In genomic region chr2:216519154-216519762, GRCh38 we compare ENCODE assay signal across 8 cellular contexts. TPM values are rescaled to one million over a fixed set of nuclear protein-coding genes. Genes with fewer than 3 reads are reported as not detected.
DNase-seq lines count a peak whose midpoint lies in the region; ATAC-seq, FAIRE-seq and TF ChIP-seq lines count a peak whose summit lies in the region.

No MANE protein-coding gene starts in this region.

- intact Hi-C loops in transverse colon (cut with DNase I; ENCODE audit: low total_unique reads), result no loop called here

- FAIRE-seq in endometrium (lab: Jason Lieb, UNC), result peak; percentile 67

- H3K79me1 ChIP-seq in mesendoderm (ENCODE audit: low read length), result no peaks in the 10 kb centered on the region

- H2BK5ac ChIP-seq in mesendoderm (ENCODE audit: low read length), result no peak overlapping the region

- H3K9me3 ChIP-seq in WERI-Rb-1 (ENCODE audit: severe bottlenecking), result no peaks in the 10 kb centered on the region
- H3K9me3 ChIP-seq in transverse colon, result no peaks in the 10 kb centered on the region

- peak; percentile 67 for ATAC-seq in HG03066 (IDR thresholded peaks at IDR 0.05; ENCODE audit: low read depth, unreplicated experiment)

- no CpG with 5 or more reads among the region's 3 CpGs for WGBS in mesendoderm (ENCODE audit: extremely low coverage, insufficient coverage, low lambda C conversion rate)
- WGBS in transverse colon (ENCODE audit: low coverage in 1 of 2), 2 donors, result 60 to 67% methylated on average over 3 of the region's 3 CpGs

- H3K4ac ChIP-seq in mesendoderm (ENCODE audit: low read depth, low read length), result no peak overlapping the region

- H2AK5ac ChIP-seq in mesendoderm (ENCODE audit: low read length), result no peak overlapping the region

- H3K56ac ChIP-seq in mesendoderm (ENCODE audit: low read length), result no peak overlapping the region

- no peak overlapping the region for H3K9ac ChIP-seq in mesendoderm (ENCODE audit: low read length)

- no peak overlapping the region for H2BK15ac ChIP-seq in mesendoderm (replicated peaks; ENCODE audit: low read depth)

- H3K36me3 ChIP-seq in WERI-Rb-1 (no peaks in the 10 kb centered on the region; the same call in 1 of the 2 replicates), mesendoderm (ENCODE audit: control insufficient read depth, insufficient read depth, low read length) (no peaks in the 10 kb centered on the region), transverse colon (no peaks in the 10 kb centered on the region)

- H3K4me3 ChIP-seq in WERI-Rb-1 (ENCODE audit: low read depth, low read length) (no peak overlapping the region), mesendoderm (ENCODE audit: low read length) (no peak overlapping the region), transverse colon (no peak overlapping the region)

- H3K79me2 ChIP-seq in mesendoderm (ENCODE audit: control insufficient read depth, insufficient read depth, low read length), result no peaks in the 10 kb centered on the region

- H3K23ac ChIP-seq in mesendoderm (ENCODE audit: low read length), result no peak overlapping the region

- no peak overlapping the region for H4K5ac ChIP-seq in mesendoderm (ENCODE audit: low read length)

- no peak overlapping the region for H3K4me2 ChIP-seq in mesendoderm (ENCODE audit: low read length)

- no peak overlapping the region for H2BK120ac ChIP-seq in mesendoderm (ENCODE audit: low read depth, low read length)

- H3K18ac ChIP-seq in mesendoderm (ENCODE audit: low read length), result no peak overlapping the region

- H3K4me1 ChIP-seq in mesendoderm (ENCODE audit: control insufficient read depth, low read depth, low read length) (no peaks in the 10 kb centered on the region), transverse colon (no peaks in the 10 kb centered on the region)

- H3K27me3 ChIP-seq in WERI-Rb-1 (ENCODE audit: insufficient read depth, low read depth, severe bottlenecking), result no peaks in the 10 kb centered on the region
- H3K27me3 ChIP-seq in mesendoderm (ENCODE audit: insufficient read depth, low read length, poor library complexity), result no peaks in the 10 kb centered on the region
- H3K27me3 ChIP-seq in transverse colon, result no peaks in the 10 kb centered on the region

- no peak for TF ChIP-seq EP300 in transverse colon (IDR thresholded peaks at IDR 0.05; ENCODE audit: low read depth)

- no peak overlapping the region for H3K27ac ChIP-seq in WERI-Rb-1
- no peak overlapping the region for H3K27ac ChIP-seq in mesendoderm (ENCODE audit: low read depth, low read length)
- no peak overlapping the region for H3K27ac ChIP-seq in transverse colon

- H4K8ac ChIP-seq in mesendoderm (ENCODE audit: low read depth, low read length), result no peak overlapping the region

- peak in 4 of 6 experiments; percentile 1 to 51 (median 30) for DNase-seq in stimulated activated naive CD4-positive, alpha-beta T cell (lab: John Stamatoyannopoulos, UW)
- no peak for DNase-seq in stimulated activated naive CD4-positive, alpha-beta T cell treated with Interleukin-2 at 50 U/mL for 16 hours (lab: John Stamatoyannopoulos, UW)
- DNase-seq in NCI-H2227 (lab: John Stamatoyannopoulos, UW; ENCODE audit: unreplicated experiment), result peak; percentile 91
- peak; percentile 69 for DNase-seq in WERI-Rb-1
- DNase-seq in mesendoderm, result peak; percentile 84
- DNase-seq in transverse colon, result peak; percentile 72

- in situ Hi-C loops in transverse colon (cut with MboI; ENCODE audit: low pct_ligation_motif_present in 1 of 4, low pct_unique_long_range_greater_than_20kb in 1 of 4, low sequenced_read_pairs in 3 of 4), result loop anchor here (5.0 kb wide), 1 partner anchor 148 kb away; no protein-coding TSS in a partner anchor

- peak; percentile 66; the same call in 1 of the 2 replicates for TF ChIP-seq CTCF in WERI-Rb-1 (IDR thresholded peaks at IDR 0.05; ENCODE audit: low read depth, low read length)
- TF ChIP-seq CTCF in transverse colon (IDR thresholded peaks at IDR 0.05), result peak; percentile 73 to 88 (median 74)

- TF ChIP-seq POLR2A in transverse colon (IDR thresholded peaks at IDR 0.05), result no peak

RNA-seq across cellular contexts. Expression of gene RPL37A, which starts 20.6 kb away (rescaled TPM):
- polyA plus RNA-seq in mesendoderm (2013, experiment 1 of 2), result 10,990 TPM
- 10,919 TPM for polyA plus RNA-seq in mesendoderm (2013, experiment 2 of 2)
- 1,000 to 10,000 TPM in 1 of 4 donors, 100 to 1,000 TPM in 2, 10 to 100 TPM in 1; 59.1 to 1,456 (median 761) TPM for total RNA-seq in transverse colon
